ENCODE assay signal across 20 cellular contexts in the genomic region with DNA sequence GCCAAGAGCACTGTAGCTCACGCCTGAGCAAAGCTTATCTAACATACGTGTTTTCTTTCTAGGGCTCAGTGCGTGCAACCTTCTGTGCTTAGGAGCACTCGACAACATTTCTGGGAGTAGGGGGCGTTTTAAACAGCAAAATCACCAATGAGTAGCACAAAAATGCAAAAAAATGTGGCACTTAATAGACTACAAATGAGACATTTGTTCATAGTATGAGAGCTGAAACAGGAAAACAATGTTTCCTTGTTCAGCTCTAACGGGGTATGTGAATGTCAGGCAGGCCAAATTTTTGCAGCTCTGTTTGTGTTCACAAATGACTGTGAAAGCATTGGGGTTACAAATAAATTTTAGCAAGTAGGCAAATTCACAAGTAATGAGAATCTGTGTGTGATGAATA.
DNase-seq lines count a peak whose midpoint lies in the region; ATAC-seq and TF ChIP-seq lines count a peak whose summit lies in the region.
"Had no signal": no experiment of that assay in that cellular context is flagged by ENCODE, and none has a peak within 500 bp of the region (broad histone marks: within the 10 kb centered on the region; RNA-seq: fewer than 3 reads in every experiment).

No MANE protein-coding gene starts in this region.

- H3K27me3 Mint-ChIP-seq in WTC11 (ENCODE audit: low read depth) = peaks cover 45% of the 10 kb centered on the region
- H3K27me3 Mint-ChIP-seq: CD4-positive, alpha-beta T cell had no signal

- DNase-seq in SK-MEL-5 (ENCODE audit: low read depth, low spot score) (peak; percentile 79), epidermal melanocyte (ENCODE audit: insufficient read length, low spot score) (peak; percentile 33), medulla oblongata (ENCODE audit: extremely low spot score) (peak; percentile 70), substantia nigra (lab: John Stamatoyannopoulos, UW) (peak in 12 of 49 donors; percentile 2 to 48 (median 12)), WTC11 (ENCODE audit: low spot score) (no peak), NCI-H1694 (lab: John Stamatoyannopoulos, UW) (no peak), HCEC 1CT (no peak)
- DNase-seq in activated CD4-positive, CD25-positive, alpha-beta regulatory T cell treated with anti-CD3 and anti-CD28 coated beads, Interleukin-2, amount 50 U/mL, for 72 hours = no peak
- DNase-seq: CD4-positive, alpha-beta T cell; COR-L47; Kasumi-1; NCI-H1092 treated with DMSO at 0.1 percent for 48 hours; NCI-H1436 treated with DMSO at 0.1 percent for 48 hours; NCI-H2029; NCI-H446 treated with DMSO at 0.1 percent for 48 hours; NCI-H526; NCI-H82; NK-92 treated with Interleukin-12 subunit alpha and Interleukin-12 subunit beta, amount 100 ng/mL, for 24 hours; PC-3 had no signal

- H3K27ac ChIP-seq in substantia nigra (ENCODE audit: low read depth, low read length, poor library complexity, severe bottlenecking) = peak overlapping the region; percentile 92
- H3K27ac ChIP-seq: BLaER1 treated with 17β-estradiol and CSF1 and Interleukin-3, amounts not matched to agents 10 nM and 100 nM had no signal

- ATAC-seq in WTC11 = no peak
- ATAC-seq: PC-3 had no signal

- H3K4me3 Mint-ChIP-seq in WTC11 = no peak overlapping the region
- H3K4me3 Mint-ChIP-seq: CD4-positive, alpha-beta T cell had no signal

- H3K36me3 Mint-ChIP-seq in WTC11 = peaks cover 18% of the 10 kb centered on the region

- CTCF ChIA-PET in WTC11 (lab: Charles Lee) = no interaction called here

- in situ Hi-C loops in SK-MEL-5 (cut with HindIII; ENCODE audit: low pct_unique_long_range_greater_than_20kb, low sequenced_read_pairs) = no loop called here

- H3K27ac Mint-ChIP-seq in WTC11 = no peak overlapping the region
- H3K27ac Mint-ChIP-seq: CD4-positive, alpha-beta T cell had no signal

- TF ChIP-seq CTCF in WTC11 (IDR thresholded peaks at IDR 0.05) = no peak

- peaks cover 39% of the 10 kb centered on the region for H3K9me3 Mint-ChIP-seq in WTC11
- H3K9me3 Mint-ChIP-seq: CD4-positive, alpha-beta T cell had no signal

- no peaks in the 10 kb centered on the region for H3K4me1 Mint-ChIP-seq in WTC11

- POLR2A ChIA-PET in WTC11 (lab: Charles Lee) = no interaction called here

TF ChIP-seq in WTC11, 78 proteins besides CTCF, POLR2A, EP300 and RAD21:
- TF ChIP-seq, protein P1, sequence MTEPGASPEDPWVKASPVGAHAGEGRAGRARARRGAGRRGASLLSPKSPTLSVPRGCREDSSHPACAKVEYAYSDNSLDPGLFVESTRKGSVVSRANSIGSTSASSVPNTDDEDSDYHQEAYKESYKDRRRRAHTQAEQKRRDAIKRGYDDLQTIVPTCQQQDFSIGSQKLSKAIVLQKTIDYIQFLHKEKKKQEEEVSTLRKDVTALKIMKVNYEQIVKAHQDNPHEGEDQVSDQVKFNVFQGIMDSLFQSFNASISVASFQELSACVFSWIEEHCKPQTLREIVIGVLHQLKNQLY (CRISPR knock-in tag; IDR thresholded peaks at IDR 0.05) = no peak
- no peak for TF ChIP-seq ZNF317 (CRISPR knock-in tag; IDR thresholded peaks at IDR 0.05; ENCODE audit: borderline replicate concordance, low read depth)
- TF ChIP-seq OVOL2 (CRISPR knock-in tag; IDR thresholded peaks at IDR 0.05; ENCODE audit: borderline replicate concordance) = no peak
- TF ChIP-seq, protein P2, sequence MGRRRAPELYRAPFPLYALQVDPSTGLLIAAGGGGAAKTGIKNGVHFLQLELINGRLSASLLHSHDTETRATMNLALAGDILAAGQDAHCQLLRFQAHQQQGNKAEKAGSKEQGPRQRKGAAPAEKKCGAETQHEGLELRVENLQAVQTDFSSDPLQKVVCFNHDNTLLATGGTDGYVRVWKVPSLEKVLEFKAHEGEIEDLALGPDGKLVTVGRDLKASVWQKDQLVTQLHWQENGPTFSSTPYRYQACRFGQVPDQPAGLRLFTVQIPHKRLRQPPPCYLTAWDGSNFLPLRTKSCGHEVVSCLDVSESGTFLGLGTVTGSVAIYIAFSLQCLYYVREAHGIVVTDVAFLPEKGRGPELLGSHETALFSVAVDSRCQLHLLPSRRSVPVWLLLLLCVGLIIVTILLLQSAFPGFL (CRISPR knock-in tag; IDR thresholded peaks at IDR 0.05; ENCODE audit: borderline replicate concordance) = no peak
- TF ChIP-seq ZNF232 (CRISPR knock-in tag; IDR thresholded peaks at IDR 0.05) = no peak
- TF ChIP-seq, protein P3, sequence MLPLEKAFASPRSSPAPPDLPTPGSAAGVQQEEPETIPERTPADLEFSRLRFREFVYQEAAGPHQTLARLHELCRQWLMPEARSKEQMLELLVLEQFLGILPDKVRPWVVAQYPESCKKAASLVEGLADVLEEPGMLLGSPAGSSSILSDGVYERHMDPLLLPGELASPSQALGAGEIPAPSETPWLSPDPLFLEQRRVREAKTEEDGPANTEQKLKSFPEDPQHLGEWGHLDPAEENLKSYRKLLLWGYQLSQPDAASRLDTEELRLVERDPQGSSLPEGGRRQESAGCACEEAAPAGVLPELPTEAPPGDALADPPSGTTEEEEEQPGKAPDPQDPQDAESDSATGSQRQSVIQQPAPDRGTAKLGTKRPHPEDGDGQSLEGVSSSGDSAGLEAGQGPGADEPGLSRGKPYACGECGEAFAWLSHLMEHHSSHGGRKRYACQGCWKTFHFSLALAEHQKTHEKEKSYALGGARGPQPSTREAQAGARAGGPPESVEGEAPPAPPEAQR (CRISPR knock-in tag; IDR thresholded peaks at IDR 0.05) = no peak
- no peak for TF ChIP-seq JAZF1 (CRISPR knock-in tag; IDR thresholded peaks at IDR 0.05)
- TF ChIP-seq, protein P4, sequence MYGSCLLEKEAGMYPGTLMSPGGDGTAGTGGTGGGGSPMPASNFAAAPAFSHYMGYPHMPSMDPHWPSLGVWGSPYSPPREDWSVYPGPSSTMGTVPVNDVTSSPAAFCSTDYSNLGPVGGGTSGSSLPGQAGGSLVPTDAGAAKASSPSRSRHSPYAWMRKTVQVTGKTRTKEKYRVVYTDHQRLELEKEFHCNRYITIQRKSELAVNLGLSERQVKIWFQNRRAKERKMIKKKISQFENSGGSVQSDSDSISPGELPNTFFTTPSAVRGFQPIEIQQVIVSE (CRISPR knock-in tag; IDR thresholded peaks at IDR 0.05; ENCODE audit: borderline replicate concordance) = no peak
- no peak for TF ChIP-seq ZNF263 (CRISPR knock-in tag; IDR thresholded peaks at IDR 0.05; ENCODE audit: low read depth)
- no peak for TF ChIP-seq MXD4 (CRISPR knock-in tag; IDR thresholded peaks at IDR 0.05; ENCODE audit: borderline replicate concordance)
- TF ChIP-seq, protein P5, sequence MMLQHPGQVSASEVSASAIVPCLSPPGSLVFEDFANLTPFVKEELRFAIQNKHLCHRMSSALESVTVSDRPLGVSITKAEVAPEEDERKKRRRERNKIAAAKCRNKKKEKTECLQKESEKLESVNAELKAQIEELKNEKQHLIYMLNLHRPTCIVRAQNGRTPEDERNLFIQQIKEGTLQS (CRISPR knock-in tag; conservative IDR thresholded peaks at IDR 0.05) = no peak
- TF ChIP-seq SMAD4 (CRISPR knock-in tag; IDR thresholded peaks at IDR 0.05) = no peak
- TF ChIP-seq, protein P6, sequence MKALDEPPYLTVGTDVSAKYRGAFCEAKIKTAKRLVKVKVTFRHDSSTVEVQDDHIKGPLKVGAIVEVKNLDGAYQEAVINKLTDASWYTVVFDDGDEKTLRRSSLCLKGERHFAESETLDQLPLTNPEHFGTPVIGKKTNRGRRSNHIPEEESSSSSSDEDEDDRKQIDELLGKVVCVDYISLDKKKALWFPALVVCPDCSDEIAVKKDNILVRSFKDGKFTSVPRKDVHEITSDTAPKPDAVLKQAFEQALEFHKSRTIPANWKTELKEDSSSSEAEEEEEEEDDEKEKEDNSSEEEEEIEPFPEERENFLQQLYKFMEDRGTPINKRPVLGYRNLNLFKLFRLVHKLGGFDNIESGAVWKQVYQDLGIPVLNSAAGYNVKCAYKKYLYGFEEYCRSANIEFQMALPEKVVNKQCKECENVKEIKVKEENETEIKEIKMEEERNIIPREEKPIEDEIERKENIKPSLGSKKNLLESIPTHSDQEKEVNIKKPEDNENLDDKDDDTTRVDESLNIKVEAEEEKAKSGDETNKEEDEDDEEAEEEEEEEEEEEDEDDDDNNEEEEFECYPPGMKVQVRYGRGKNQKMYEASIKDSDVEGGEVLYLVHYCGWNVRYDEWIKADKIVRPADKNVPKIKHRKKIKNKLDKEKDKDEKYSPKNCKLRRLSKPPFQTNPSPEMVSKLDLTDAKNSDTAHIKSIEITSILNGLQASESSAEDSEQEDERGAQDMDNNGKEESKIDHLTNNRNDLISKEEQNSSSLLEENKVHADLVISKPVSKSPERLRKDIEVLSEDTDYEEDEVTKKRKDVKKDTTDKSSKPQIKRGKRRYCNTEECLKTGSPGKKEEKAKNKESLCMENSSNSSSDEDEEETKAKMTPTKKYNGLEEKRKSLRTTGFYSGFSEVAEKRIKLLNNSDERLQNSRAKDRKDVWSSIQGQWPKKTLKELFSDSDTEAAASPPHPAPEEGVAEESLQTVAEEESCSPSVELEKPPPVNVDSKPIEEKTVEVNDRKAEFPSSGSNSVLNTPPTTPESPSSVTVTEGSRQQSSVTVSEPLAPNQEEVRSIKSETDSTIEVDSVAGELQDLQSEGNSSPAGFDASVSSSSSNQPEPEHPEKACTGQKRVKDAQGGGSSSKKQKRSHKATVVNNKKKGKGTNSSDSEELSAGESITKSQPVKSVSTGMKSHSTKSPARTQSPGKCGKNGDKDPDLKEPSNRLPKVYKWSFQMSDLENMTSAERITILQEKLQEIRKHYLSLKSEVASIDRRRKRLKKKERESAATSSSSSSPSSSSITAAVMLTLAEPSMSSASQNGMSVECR (CRISPR knock-in tag; IDR thresholded peaks at IDR 0.05; ENCODE audit: borderline replicate concordance) = no peak
- TF ChIP-seq, protein P7, sequence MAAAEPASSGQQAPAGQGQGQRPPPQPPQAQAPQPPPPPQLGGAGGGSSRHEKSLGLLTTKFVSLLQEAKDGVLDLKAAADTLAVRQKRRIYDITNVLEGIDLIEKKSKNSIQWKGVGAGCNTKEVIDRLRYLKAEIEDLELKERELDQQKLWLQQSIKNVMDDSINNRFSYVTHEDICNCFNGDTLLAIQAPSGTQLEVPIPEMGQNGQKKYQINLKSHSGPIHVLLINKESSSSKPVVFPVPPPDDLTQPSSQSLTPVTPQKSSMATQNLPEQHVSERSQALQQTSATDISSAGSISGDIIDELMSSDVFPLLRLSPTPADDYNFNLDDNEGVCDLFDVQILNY (CRISPR knock-in tag; IDR thresholded peaks at IDR 0.05) = no peak

Comparison
In these comparisons a context has a peak if more than half of its experiments do, and no peak if none do; other contexts are left out.
1. DNase-seq: peak in SK-MEL-5 (single experiment), epidermal melanocyte (single experiment) and medulla oblongata (single experiment); none in WTC11 (single experiment), activated CD4-positive, CD25-positive, alpha-beta regulatory T cell treated with anti-CD3 and anti-CD28 coated beads, Interleukin-2, amount 50 U/mL, for 72 hours (single experiment), NCI-H1694 (single experiment) and HCEC 1CT (single experiment).